In the genomic region with DNA sequence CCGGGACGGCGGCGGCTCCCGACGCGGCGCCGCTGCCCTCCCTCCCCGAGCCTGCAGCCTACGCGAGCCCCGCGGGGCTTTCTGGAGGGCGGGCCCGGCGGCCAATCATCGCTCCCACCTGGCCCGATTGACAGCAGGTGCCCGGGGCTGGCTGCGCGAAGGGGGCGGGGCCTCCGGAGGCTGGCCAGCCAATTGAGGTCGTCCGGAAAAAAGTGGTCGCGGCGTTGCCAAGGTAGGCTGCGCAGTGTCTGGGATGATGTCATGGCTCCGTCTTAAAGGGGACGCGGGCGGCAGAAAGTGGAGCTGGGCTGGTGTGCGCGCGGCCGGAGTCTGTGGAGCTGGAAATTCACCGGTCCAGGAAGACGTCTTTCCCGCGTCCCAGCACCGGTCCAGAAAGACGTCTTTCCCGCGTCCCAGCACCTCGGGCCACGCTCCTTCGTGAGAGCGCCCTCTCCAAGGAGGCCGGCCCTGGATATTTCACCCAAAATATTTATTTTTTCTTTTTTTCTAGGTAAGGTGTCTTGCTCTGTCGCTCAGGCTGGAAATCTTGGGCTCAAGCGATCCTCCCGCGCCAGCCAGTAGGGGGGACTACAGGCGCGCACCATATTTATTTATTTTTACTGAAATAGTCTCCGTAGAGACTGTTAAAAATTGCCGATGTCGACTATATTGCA, we compare ENCODE assay signal across 1 cellular context.
TF ChIP-seq lines count a peak whose summit lies in the region.

TSS of gene ACTR1B (minus strand) at position 83 of the 674 bp plus-strand sequence. CDS start 154 bp downstream, outside the sequence.

TF ChIP-seq in K562, 482 proteins besides CTCF, POLR2A, EP300 and RAD21 (continued from another document and continues in another):
- TF ChIP-seq, protein P1, sequence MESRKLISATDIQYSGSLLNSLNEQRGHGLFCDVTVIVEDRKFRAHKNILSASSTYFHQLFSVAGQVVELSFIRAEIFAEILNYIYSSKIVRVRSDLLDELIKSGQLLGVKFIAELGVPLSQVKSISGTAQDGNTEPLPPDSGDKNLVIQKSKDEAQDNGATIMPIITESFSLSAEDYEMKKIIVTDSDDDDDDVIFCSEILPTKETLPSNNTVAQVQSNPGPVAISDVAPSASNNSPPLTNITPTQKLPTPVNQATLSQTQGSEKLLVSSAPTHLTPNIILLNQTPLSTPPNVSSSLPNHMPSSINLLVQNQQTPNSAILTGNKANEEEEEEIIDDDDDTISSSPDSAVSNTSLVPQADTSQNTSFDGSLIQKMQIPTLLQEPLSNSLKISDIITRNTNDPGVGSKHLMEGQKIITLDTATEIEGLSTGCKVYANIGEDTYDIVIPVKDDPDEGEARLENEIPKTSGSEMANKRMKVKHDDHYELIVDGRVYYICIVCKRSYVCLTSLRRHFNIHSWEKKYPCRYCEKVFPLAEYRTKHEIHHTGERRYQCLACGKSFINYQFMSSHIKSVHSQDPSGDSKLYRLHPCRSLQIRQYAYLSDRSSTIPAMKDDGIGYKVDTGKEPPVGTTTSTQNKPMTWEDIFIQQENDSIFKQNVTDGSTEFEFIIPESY (CRISPR knock-in tag; IDR thresholded peaks at IDR 0.05): peak; percentile 33; the same call in 1 of the 2 replicates
- TF ChIP-seq CC2D1A (IDR thresholded peaks at IDR 0.05): no peak
- TF ChIP-seq CBX5 (IDR thresholded peaks at IDR 0.05; ENCODE audit: borderline replicate concordance, low read depth): no peak
- TF ChIP-seq NUFIP1 (IDR thresholded peaks at IDR 0.05; ENCODE audit: partially characterized antibody): no peak
- TF ChIP-seq CSDE1 (IDR thresholded peaks at IDR 0.05): 0 out of 4 replicates have a peak, but pooled peaks of 1 of the 2 experiments have one; percentile 33
- peak; percentile 12; the same call in 1 of the 2 replicates for TF ChIP-seq GMEB1 (CRISPR knock-in tag; IDR thresholded peaks at IDR 0.05)
- 0 out of 2 replicates have a peak, but pooled peaks have one; percentile 38 for TF ChIP-seq ZBTB1 (CRISPR knock-in tag; IDR thresholded peaks at IDR 0.05; ENCODE audit: borderline replicate concordance, low read depth)
- TF ChIP-seq SMARCC2 (IDR thresholded peaks at IDR 0.05; ENCODE audit: low read depth): 0 out of 2 replicates have a peak, but pooled peaks have one; percentile 29
- no peak for TF ChIP-seq PHB (CRISPR knock-in tag; IDR thresholded peaks at IDR 0.05)
- TF ChIP-seq, protein P2, sequence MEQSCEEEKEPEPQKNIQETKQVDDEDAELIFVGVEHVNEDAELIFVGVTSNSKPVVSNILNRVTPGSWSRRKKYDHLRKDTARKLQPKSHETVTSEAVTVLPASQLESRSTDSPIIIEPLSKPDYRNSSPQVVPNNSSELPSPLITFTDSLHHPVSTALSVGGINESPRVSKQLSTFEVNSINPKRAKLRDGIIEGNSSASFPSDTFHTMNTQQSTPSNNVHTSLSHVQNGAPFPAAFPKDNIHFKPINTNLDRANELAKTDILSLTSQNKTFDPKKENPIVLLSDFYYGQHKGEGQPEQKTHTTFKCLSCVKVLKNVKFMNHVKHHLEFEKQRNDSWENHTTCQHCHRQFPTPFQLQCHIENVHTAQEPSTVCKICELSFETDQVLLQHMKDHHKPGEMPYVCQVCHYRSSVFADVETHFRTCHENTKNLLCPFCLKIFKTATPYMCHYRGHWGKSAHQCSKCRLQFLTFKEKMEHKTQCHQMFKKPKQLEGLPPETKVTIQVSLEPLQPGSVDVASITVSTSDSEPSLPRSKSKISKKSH (CRISPR knock-in tag; IDR thresholded peaks at IDR 0.05): no peak
- TF ChIP-seq ARID2 (IDR thresholded peaks at IDR 0.05): 0 out of 2 replicates have a peak, but pooled peaks have one; percentile 37
- TF ChIP-seq MCM3 (IDR thresholded peaks at IDR 0.05): no peak
- TF ChIP-seq PML (IDR thresholded peaks at IDR 0.05; ENCODE audit: low read length): no peak; the same call in 1 of the 2 replicates
- TF ChIP-seq ZFP36 (IDR thresholded peaks at IDR 0.05; ENCODE audit: low read depth, low read length, partially characterized antibody): no peak
- TF ChIP-seq ZBTB2 (IDR thresholded peaks at IDR 0.05): no peak
- TF ChIP-seq DEAF1 (CRISPR knock-in tag; IDR thresholded peaks at IDR 0.05): peak; percentile 53
- TF ChIP-seq, protein P3, sequence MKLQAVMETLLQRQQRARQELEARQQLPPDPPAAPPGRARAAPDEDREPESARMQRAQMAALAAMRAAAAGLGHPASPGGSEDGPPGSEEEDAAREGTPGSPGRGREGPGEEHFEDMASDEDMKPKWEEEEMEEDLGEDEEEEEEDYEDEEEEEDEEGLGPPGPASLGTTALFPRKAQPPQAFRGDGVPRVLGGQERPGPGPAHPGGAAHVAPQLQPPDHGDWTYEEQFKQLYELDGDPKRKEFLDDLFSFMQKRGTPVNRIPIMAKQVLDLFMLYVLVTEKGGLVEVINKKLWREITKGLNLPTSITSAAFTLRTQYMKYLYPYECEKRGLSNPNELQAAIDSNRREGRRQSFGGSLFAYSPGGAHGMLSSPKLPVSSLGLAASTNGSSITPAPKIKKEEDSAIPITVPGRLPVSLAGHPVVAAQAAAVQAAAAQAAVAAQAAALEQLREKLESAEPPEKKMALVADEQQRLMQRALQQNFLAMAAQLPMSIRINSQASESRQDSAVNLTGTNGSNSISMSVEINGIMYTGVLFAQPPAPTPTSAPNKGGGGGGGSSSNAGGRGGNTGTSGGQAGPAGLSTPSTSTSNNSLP (IDR thresholded peaks at IDR 0.05; ENCODE audit: borderline replicate concordance, low read depth, low read length): 0 out of 2 replicates have a peak, but pooled peaks have one; percentile 18
- no peak for TF ChIP-seq GTF2A2 (tag; IDR thresholded peaks at IDR 0.05)
- TF ChIP-seq PTRF (tag; IDR thresholded peaks at IDR 0.05): no peak
- peak; percentile 77 for TF ChIP-seq MBD2 (IDR thresholded peaks at IDR 0.05; ENCODE audit: borderline replicate concordance, low read depth)
- TF ChIP-seq, protein P4, sequence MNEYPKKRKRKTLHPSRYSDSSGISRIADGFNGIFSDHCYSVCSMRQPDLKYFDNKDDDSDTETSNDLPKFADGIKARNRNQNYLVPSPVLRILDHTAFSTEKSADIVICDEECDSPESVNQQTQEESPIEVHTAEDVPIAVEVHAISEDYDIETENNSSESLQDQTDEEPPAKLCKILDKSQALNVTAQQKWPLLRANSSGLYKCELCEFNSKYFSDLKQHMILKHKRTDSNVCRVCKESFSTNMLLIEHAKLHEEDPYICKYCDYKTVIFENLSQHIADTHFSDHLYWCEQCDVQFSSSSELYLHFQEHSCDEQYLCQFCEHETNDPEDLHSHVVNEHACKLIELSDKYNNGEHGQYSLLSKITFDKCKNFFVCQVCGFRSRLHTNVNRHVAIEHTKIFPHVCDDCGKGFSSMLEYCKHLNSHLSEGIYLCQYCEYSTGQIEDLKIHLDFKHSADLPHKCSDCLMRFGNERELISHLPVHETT (CRISPR knock-in tag; conservative IDR thresholded peaks at IDR 0.05 in 1 of 2, IDR thresholded peaks at IDR 0.05 in 1 of 2): peak in 1 of 2 experiments; percentile 91; a peak in 2 of 4 replicates
- no peak for TF ChIP-seq SMARCB1 (IDR thresholded peaks at IDR 0.05; ENCODE audit: insufficient read length, low read depth)
- TF ChIP-seq TAF15 (IDR thresholded peaks at IDR 0.05; ENCODE audit: low read depth, low read length): no peak
- TF ChIP-seq MCM7 (IDR thresholded peaks at IDR 0.05): no peak
- TF ChIP-seq, protein P5, sequence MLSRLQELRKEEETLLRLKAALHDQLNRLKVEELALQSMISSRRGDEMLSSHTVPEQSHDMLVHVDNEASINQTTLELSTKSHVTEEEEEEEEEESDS (CRISPR knock-in tag; IDR thresholded peaks at IDR 0.05): no peak
- no peak for TF ChIP-seq RAD51 (IDR thresholded peaks at IDR 0.05; ENCODE audit: borderline replicate concordance, low read depth)
- no peak for TF ChIP-seq SIX5 (IDR thresholded peaks at IDR 0.05; ENCODE audit: borderline replicate concordance in 1 of 2, insufficient read depth in 1 of 2, low read depth in 1 of 2, low read length in 2 of 2)
- TF ChIP-seq ZBTB17 (CRISPR knock-in tag; IDR thresholded peaks at IDR 0.05): no peak
- TF ChIP-seq KDM5B (IDR thresholded peaks at IDR 0.05; ENCODE audit: insufficient replicate concordance, low read depth, low read length): no peak
- TF ChIP-seq MEIS2 (IDR thresholded peaks at IDR 0.05; ENCODE audit: partially characterized antibody): peak; percentile 67
- TF ChIP-seq TAF1 (IDR thresholded peaks at IDR 0.05; ENCODE audit: control insufficient read depth, extremely low read depth, insufficient read depth, low read length, severe bottlenecking): peak; percentile 45
- TF ChIP-seq DNMT1 (IDR thresholded peaks at IDR 0.05): no peak
- TF ChIP-seq E2F6 (IDR thresholded peaks at IDR 0.05; ENCODE audit: borderline replicate concordance in 1 of 2, extremely low read depth in 1 of 2, insufficient read depth in 1 of 2, insufficient read length in 1 of 2, low read depth in 1 of 2, low read length in 1 of 2, poor library complexity in 1 of 2, severe bottlenecking in 1 of 2): peak; percentile 56 to 88
- TF ChIP-seq MEF2D (tag; conservative IDR thresholded peaks at IDR 0.05; ENCODE audit: low read depth): no peak
- TF ChIP-seq ADNP (tag; IDR thresholded peaks at IDR 0.05): no peak
- no peak for TF ChIP-seq SETDB1 (IDR thresholded peaks at IDR 0.05; ENCODE audit: low read length)
- no peak for TF ChIP-seq ZC3H11A (IDR thresholded peaks at IDR 0.05; ENCODE audit: low read depth, low read length)
- no peak for TF ChIP-seq KLF6 (CRISPR knock-in tag; IDR thresholded peaks at IDR 0.05; ENCODE audit: borderline replicate concordance)
- no peak for TF ChIP-seq MYNN (IDR thresholded peaks at IDR 0.05)
- TF ChIP-seq MYNN (CRISPR knock-in tag; IDR thresholded peaks at IDR 0.05): no peak
- peak; percentile 23; the same call in 1 of the 2 replicates for TF ChIP-seq RNF2 (IDR thresholded peaks at IDR 0.05)
- no peak for TF ChIP-seq ZNF174 (CRISPR knock-in tag; IDR thresholded peaks at IDR 0.05)
- TF ChIP-seq CREB5 (CRISPR knock-in tag; IDR thresholded peaks at IDR 0.05): no peak
- TF ChIP-seq SREBF1 (IDR thresholded peaks at IDR 0.05; ENCODE audit: borderline replicate concordance, low read depth, low read length): no peak
- no peak for TF ChIP-seq ZNF134 (CRISPR knock-in tag; conservative IDR thresholded peaks at IDR 0.05)
- TF ChIP-seq NR4A1 (CRISPR knock-in tag; IDR thresholded peaks at IDR 0.05): no peak
- TF ChIP-seq NR4A1 (tag; IDR thresholded peaks at IDR 0.05): no peak
- TF ChIP-seq ZNF707 (CRISPR knock-in tag; conservative IDR thresholded peaks at IDR 0.05): no peak
- TF ChIP-seq KDM4B (IDR thresholded peaks at IDR 0.05; ENCODE audit: borderline replicate concordance in 2 of 2, low read depth in 1 of 2): no peak
